ENCODE assay signal across 1 cellular context in the genomic region with DNA sequence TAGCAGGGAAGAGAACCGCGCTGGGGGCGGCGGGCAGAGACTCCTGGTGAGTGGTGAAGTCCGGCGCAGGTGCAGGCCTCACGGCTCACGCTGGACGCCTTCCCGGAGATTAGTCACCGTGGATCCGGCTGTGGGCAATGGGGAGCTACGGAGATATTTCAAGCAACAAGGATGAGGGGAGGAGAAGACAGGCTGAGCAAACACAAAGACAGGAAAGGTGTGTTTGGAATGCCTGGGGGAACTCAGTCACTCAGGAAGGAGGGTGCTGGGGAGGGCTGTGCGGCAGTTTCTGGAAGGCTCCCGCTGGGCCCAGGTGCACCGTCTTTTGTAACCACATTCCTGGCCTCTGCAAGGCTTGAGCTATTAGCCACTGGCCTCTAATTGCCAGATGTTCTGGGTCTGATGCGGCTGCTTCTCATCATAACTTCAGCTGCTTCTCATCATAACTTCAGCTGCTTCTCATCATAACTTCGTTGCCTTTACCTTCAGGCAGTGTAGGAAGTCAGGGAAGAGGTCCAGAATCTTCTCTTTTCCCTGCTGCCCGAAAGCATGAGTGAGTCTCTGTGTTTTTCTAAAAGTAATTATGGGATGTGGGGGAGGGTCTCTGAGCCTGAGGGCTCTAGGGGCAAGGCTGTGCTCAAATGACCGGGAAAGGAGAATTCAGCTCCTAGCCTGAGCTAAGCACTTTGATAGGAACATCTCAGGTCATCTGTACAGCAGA.
TF ChIP-seq lines count a peak whose summit lies in the region.

No MANE protein-coding gene starts in this region.

TF ChIP-seq in GM23338, 12 proteins besides CTCF, POLR2A, EP300 and RAD21 (continued from another document):
- TF ChIP-seq CREB1 (CRISPR knock-in tag; IDR thresholded peaks at IDR 0.05; ENCODE audit: low read depth), result 0 out of 2 replicates have a peak, but pooled peaks have one; percentile 29
- TF ChIP-seq ZNF462 (CRISPR knock-in tag; IDR thresholded peaks at IDR 0.05), result peak; percentile 84
